In the genomic region with DNA sequence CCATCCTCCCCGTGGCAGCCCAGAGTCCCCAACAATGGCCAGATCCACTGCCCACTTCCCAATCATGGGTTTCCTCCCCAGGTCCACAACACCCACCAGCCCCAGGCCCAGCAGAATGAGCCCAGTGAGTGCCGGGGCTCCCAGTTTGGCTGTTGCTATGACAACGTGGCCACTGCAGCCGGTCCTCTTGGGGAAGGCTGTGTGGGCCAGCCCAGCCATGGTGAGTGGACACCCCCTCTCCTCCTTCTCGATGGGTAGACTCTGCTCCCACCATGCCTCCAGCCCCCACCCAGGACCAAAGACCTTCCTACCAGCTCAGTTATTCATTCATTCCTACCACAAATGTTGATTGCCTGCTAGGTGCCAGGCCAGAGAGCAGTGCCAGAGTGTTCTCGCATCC, we compare ENCODE assay signal across 23 cellular contexts.
"Had no signal": no experiment of that assay in that cellular context is flagged by ENCODE, and none has a peak within 500 bp of the region (broad histone marks: within the 10 kb centered on the region; RNA-seq: fewer than 3 reads in every experiment).

No MANE protein-coding gene starts in this region.

- H3K36me3 Mint-ChIP-seq: activated naive CD4-positive, alpha-beta T cell treated with anti-CD3 and anti-CD28 coated beads, Interleukin-2, amount 50 U/mL, for 72 hours had no signal

- H3K4me1 Mint-ChIP-seq: nephron had no signal

- DNase-seq: activated CD4-positive, alpha-beta T cell treated with anti-CD3 and anti-CD28 coated beads for 48 hours; activated CD4-positive, alpha-beta T cell treated with anti-CD3 and anti-CD28 coated beads, Interleukin-2, amount 50 U/mL, for 48 hours; activated CD8-positive, alpha-beta memory T cell treated with anti-CD3 and anti-CD28 coated beads for 24 hours; activated gamma-delta T cell treated with Interleukin-2 at 50 U/mL for 16 hours; body of pancreas; cerebellar nuclear complex; colonic mucosa; effector CD8-positive, alpha-beta T cell; esophagus squamous epithelium; foreskin melanocyte; left ventricle myocardium inferior; stimulated activated CD4-positive, alpha-beta T cell treated with anti-CD3 and anti-CD28 coated beads, Interleukin-15, amount 100 ng/mL, for 24 hours; stimulated activated CD4-positive, alpha-beta T cell treated with anti-CD3 and anti-CD28 coated beads, Interleukin-2, amount 100 ng/mL, for 24 hours; stimulated activated naive CD4-positive, alpha-beta T cell; T-helper 1 cell had no signal

- H3K4me1 ChIP-seq: body of pancreas, colonic mucosa, esophagus squamous epithelium, left ventricle myocardium inferior, pancreas, prostate gland had no signal

- H3K9me3 ChIP-seq: body of pancreas, colonic mucosa, esophagus squamous epithelium, left ventricle myocardium inferior, pancreas, prostate gland, tibial nerve had no signal

- ATAC-seq: activated naive CD4-positive, alpha-beta T cell treated with anti-CD3 and anti-CD28 coated beads, Interleukin-2, amount 50 U/mL, for 72 hours; body of pancreas; pancreas had no signal

- H3K27ac ChIP-seq: body of pancreas, colonic mucosa, epithelial cell of prostate, esophagus squamous epithelium, left ventricle myocardium inferior, pancreas, prostate gland had no signal

- H3K9me3 Mint-ChIP-seq: activated naive CD4-positive, alpha-beta T cell treated with anti-CD3 and anti-CD28 coated beads, Interleukin-2, amount 50 U/mL, for 72 hours; nephron; T-helper 2 cell treated with Interferon-gamma antibody and Interleukin-4, amounts not matched to agents 5 μg/mL and 100 μg/mL, for 36 hours had no signal

- H3K36me3 ChIP-seq: colonic mucosa, left ventricle myocardium inferior, pancreas, prostate gland had no signal

- H3K4me3 Mint-ChIP-seq: nephron; T-helper 2 cell treated with Interferon-gamma antibody and Interleukin-4, amounts not matched to agents 5 μg/mL and 100 μg/mL, for 36 hours had no signal

- H3K4me3 ChIP-seq: body of pancreas, colonic mucosa, esophagus squamous epithelium, left ventricle myocardium inferior, pancreas, prostate gland, smooth muscle cell, tibial nerve had no signal

- H3K27ac Mint-ChIP-seq: activated naive CD4-positive, alpha-beta T cell treated with anti-CD3 and anti-CD28 coated beads, Interleukin-2, amount 50 U/mL, for 72 hours; T-helper 2 cell treated with Interferon-gamma antibody and Interleukin-4, amounts not matched to agents 5 μg/mL and 100 μg/mL, for 36 hours had no signal

- H3K27me3 ChIP-seq: body of pancreas, colonic mucosa, esophagus squamous epithelium, pancreas, tibial nerve had no signal
